In genomic region chr18:12883684-12884520, GRCh38 we compare ENCODE assay signal across 8 cellular contexts. TPM values are rescaled to one million over a fixed set of nuclear protein-coding genes. Genes with fewer than 3 reads are reported as not detected.
DNase-seq lines count a peak whose midpoint lies in the region; ATAC-seq and TF ChIP-seq lines count a peak whose summit lies in the region.

PTPN2 (minus strand) TSS chr18:12884237; CDS start chr18:12884141, 96 bp downstream.

- no peaks in the 10 kb centered on the region for H3K27me3 Mint-ChIP-seq in activated CD4-positive, alpha-beta T cell treated with anti-CD3 and anti-CD28 coated beads, Interleukin-2, amount 10 ng/mL, durations not matched to agents 24 days and 14 days

- no peaks in the 10 kb centered on the region for H3K27me3 ChIP-seq in colonic mucosa

- peak within 1 kb of the TSS; percentile 98 for H3K27ac ChIP-seq in colonic mucosa

- DNase-seq in C1 segment of cervical spinal cord (lab: John Stamatoyannopoulos, UW) = peak; percentile 72 to 97 (median 85)
- DNase-seq in NCI-H526 treated with DMSO at 0.1 percent for 48 hours (lab: John Stamatoyannopoulos, UW) = peak; percentile 74
- peak; percentile 97 for DNase-seq in activated CD4-positive, alpha-beta T cell treated with anti-CD3 and anti-CD28 coated beads, Interleukin-2, amount 10 ng/mL, durations not matched to agents 24 days and 14 days
- DNase-seq in colonic mucosa = peak; percentile 93
- DNase-seq in left kidney (ENCODE audit: low read depth, low spot score) = peak; percentile 97
- DNase-seq in stimulated activated CD4-positive, alpha-beta T cell treated with anti-CD3 and anti-CD28 coated beads, Interleukin-1b, Interleukin-23, amount 100 ng/mL, for 48 hours = peak; percentile 90

- H3K4me1 Mint-ChIP-seq in activated CD4-positive, alpha-beta T cell treated with anti-CD3 and anti-CD28 coated beads, Interleukin-2, amount 10 ng/mL, durations not matched to agents 24 days and 14 days = peaks cover 57% of the 10 kb centered on the region

- no peaks in the 10 kb centered on the region for H3K9me3 ChIP-seq in colonic mucosa

- peak within 1 kb of the TSS; percentile 90 for H3K4me3 Mint-ChIP-seq in activated CD4-positive, alpha-beta T cell treated with anti-CD3 and anti-CD28 coated beads, Interleukin-2, amount 10 ng/mL, durations not matched to agents 24 days and 14 days

- no peaks in the 10 kb centered on the region for H3K36me3 ChIP-seq in colonic mucosa

- H3K4me3 ChIP-seq in colonic mucosa = peak within 1 kb of the TSS; percentile 59

- TF ChIP-seq CTCF in colonic mucosa (IDR thresholded peaks at IDR 0.05) = no peak

- peak within 1 kb of the TSS; percentile 91 to 97 for H3K9ac ChIP-seq in colonic mucosa (ENCODE audit: low read depth in 2 of 2, low read length in 2 of 2)

- intact Hi-C loops in activated CD4-positive, alpha-beta T cell treated with anti-CD3 and anti-CD28 coated beads, Interleukin-2, amount 10 ng/mL, durations not matched to agents 24 days and 14 days (cut with micrococcal nuclease) = loop anchor here (1.0 kb wide), 4 partner anchors 45 to 507 kb away; partner anchors contain the start of genes AFG3L2 and CEP192
- intact Hi-C loops in colonic mucosa (cut with DNase I) = loop anchor here (10.0 kb wide), 1 partner anchor 49 kb away; no protein-coding TSS in a partner anchor

- peaks cover 18% of the 10 kb centered on the region for H3K36me3 Mint-ChIP-seq in activated CD4-positive, alpha-beta T cell treated with anti-CD3 and anti-CD28 coated beads, Interleukin-2, amount 10 ng/mL, durations not matched to agents 24 days and 14 days (ENCODE audit: low read depth)

- H3K9me3 Mint-ChIP-seq in activated CD4-positive, alpha-beta T cell treated with anti-CD3 and anti-CD28 coated beads, Interleukin-2, amount 10 ng/mL, durations not matched to agents 24 days and 14 days = no peaks in the 10 kb centered on the region

- H3K4me1 ChIP-seq in colonic mucosa = peaks cover 4% of the 10 kb centered on the region

- ATAC-seq in GM19351 (IDR thresholded peaks at IDR 0.05; ENCODE audit: unreplicated experiment) (peak; percentile 60), HG03520 (IDR thresholded peaks at IDR 0.05; ENCODE audit: unreplicated experiment) (peak; percentile 64)

- H3K27ac Mint-ChIP-seq in activated CD4-positive, alpha-beta T cell treated with anti-CD3 and anti-CD28 coated beads, Interleukin-2, amount 10 ng/mL, durations not matched to agents 24 days and 14 days = peak within 1 kb of the TSS; percentile 94

RNA-seq across cellular contexts. Expression of gene PTPN2, which starts in this region (rescaled TPM):
- total RNA-seq in activated CD4-positive, alpha-beta T cell treated with anti-CD3 and anti-CD28 coated beads, Interleukin-2, amount 10 ng/mL, durations not matched to agents 24 days and 14 days = 68.8 and 72.5 TPM in 2 replicates
- 10 to 100 TPM; 32.2 to 34.3 TPM for total RNA-seq in colonic mucosa

Comparison
In these comparisons a context has a peak if more than half of its experiments do, and no peak if none do; other contexts are left out.
1. Peak in every context shown above with its lines: DNase-seq, ATAC-seq, H3K4me3 ChIP-seq and H3K27ac ChIP-seq.